Comparison of ENCODE assay signal across 20 cellular contexts in genomic region chr7:117248810-117249209, GRCh38.
DNase-seq lines count a peak whose midpoint lies in the region; ATAC-seq and TF ChIP-seq lines count a peak whose summit lies in the region.
"Had no signal": no experiment of that assay in that cellular context is flagged by ENCODE, and none has a peak within 500 bp of the region (broad histone marks: within the 10 kb centered on the region; RNA-seq: fewer than 3 reads in every experiment).

No MANE protein-coding gene starts in this region.

- WGBS in neuronal stem cell (ENCODE audit: extremely low coverage in 2 of 2, insufficient read length in 2 of 2, insufficient replicate concordance in 1 of 2), 2 donors = no CpG with 5 or more reads among the region's 5 CpGs

- no peak overlapping the region for H2BK120ac ChIP-seq in neuronal stem cell (ENCODE audit: low read depth, low read length)

- H3K14ac ChIP-seq in neuronal stem cell (ENCODE audit: low read length) = no peak overlapping the region

- H3K9ac ChIP-seq in fibroblast of lung (ENCODE audit: insufficient read depth, low read length) (no peak overlapping the region), neuronal stem cell (ENCODE audit: low read depth, low read length, poor library complexity) (no peak overlapping the region), PC-3 (ENCODE audit: low read length) (no peak overlapping the region)

- H3K18ac ChIP-seq in neuronal stem cell (ENCODE audit: low read length) = no peak overlapping the region

- no peak overlapping the region for H4K91ac ChIP-seq in neuronal stem cell (ENCODE audit: low read depth, low read length, poor library complexity)

- peak overlapping the region; percentile 94 for H3K27ac ChIP-seq in SJSA1
- no peak overlapping the region for H3K27ac ChIP-seq in fibroblast of lung (ENCODE audit: insufficient read depth, low read length)
- H3K27ac ChIP-seq in neuronal stem cell (replicated peaks; ENCODE audit: low read length) = no peak overlapping the region
- no peak overlapping the region for H3K27ac ChIP-seq in PC-3 (ENCODE audit: low read length)
- H3K27ac ChIP-seq: right lobe of liver had no signal

- H2BK15ac ChIP-seq in neuronal stem cell (ENCODE audit: low read length) = no peak overlapping the region

- H2AK5ac ChIP-seq in neuronal stem cell (ENCODE audit: low read depth, low read length) = no peak overlapping the region

- no peak overlapping the region for H2BK12ac ChIP-seq in neuronal stem cell (ENCODE audit: low read length)

- H3F3A ChIP-seq in PC-3 (ENCODE audit: low read length, unreplicated experiment) = no peaks in the 10 kb centered on the region

- no peaks in the 10 kb centered on the region for H3K79me1 ChIP-seq in neuronal stem cell (ENCODE audit: low read depth, low read length)

- H3K9me3 ChIP-seq in SJSA1 (replicated peaks) (no peaks in the 10 kb centered on the region), fibroblast of lung (ENCODE audit: control insufficient read depth, insufficient read depth, low read depth, low read length) (no peaks in the 10 kb centered on the region), neuronal stem cell (replicated peaks in 1 of 2; ENCODE audit: control insufficient read depth in 2 of 2, insufficient read depth in 1 of 2, low read depth in 1 of 2, low read length in 2 of 2) (peaks cover 0 to 2% of the 10 kb centered on the region in 2 donors), PC-3 (ENCODE audit: low read length) (no peaks in the 10 kb centered on the region)
- H3K9me3 ChIP-seq: right lobe of liver had no signal

- CTCF ChIA-PET in PC-3 (lab: Charles Lee) = no interaction called here

- TF ChIP-seq CTCF in fibroblast of lung (conservative IDR thresholded peaks at IDR 0.05 in 1 of 2, IDR thresholded peaks at IDR 0.05 in 1 of 2; ENCODE audit: low read depth in 1 of 2, low read length in 2 of 2) = no peak
- no peak for TF ChIP-seq CTCF in PC-3 (conservative IDR thresholded peaks at IDR 0.05; ENCODE audit: low read depth, low read length)

- no peak overlapping the region for H3K4me3 ChIP-seq in SJSA1
- H3K4me3 ChIP-seq in fibroblast of lung (replicated peaks in 1 of 4; ENCODE audit: control extremely low read depth in 1 of 4, insufficient read depth in 1 of 4, low read depth in 3 of 4, low read length in 4 of 4) = no peak overlapping the region
- H3K4me3 ChIP-seq in neuronal stem cell (ENCODE audit: low read length in 2 of 2) = no peak overlapping the region
- no peak overlapping the region for H3K4me3 ChIP-seq in PC-3 (ENCODE audit: low read length)
- H3K4me3 ChIP-seq: right lobe of liver had no signal

- no TSS peak for BruUV-seq in PC-3 (replicated peaks; lab: Mats Ljungman, UMichigan)

- no peak overlapping the region for H3K4ac ChIP-seq in neuronal stem cell (ENCODE audit: low read length)

- H4K20me1 ChIP-seq in fibroblast of lung (ENCODE audit: control insufficient read depth, extremely low read depth, insufficient read depth, low read length) (no peaks in the 10 kb centered on the region), PC-3 (ENCODE audit: low read length) (no peaks in the 10 kb centered on the region)

- H3K23ac ChIP-seq in neuronal stem cell (ENCODE audit: low read depth, low read length, poor library complexity) = no peak overlapping the region

- H3K9me2 ChIP-seq in PC-3 (replicated peaks; ENCODE audit: low read length) = no peaks in the 10 kb centered on the region

- ATAC-seq in PC-3 = no peak
- ATAC-seq: stimulated activated memory B cell treated with anti-CD40 and anti-IgM and Interleukin-4, amounts not matched to agents 10 μg/mL and 1 μg/mL and 100 μg/mL, for 72 hours; T-cell had no signal

- DNase-seq in Daoy (ENCODE audit: low read depth) = peak; percentile 30
- DNase-seq in SJSA1 (ENCODE audit: low read depth in 1 of 2, low spot score in 2 of 2) = peak in 1 of 2 experiments; percentile 50
- peak; percentile 31 to 36 for DNase-seq in fibroblast of lung (ENCODE audit: low read depth in 2 of 2)
- DNase-seq in neuronal stem cell (ENCODE audit: low spot score) = no peak
- DNase-seq in NCI-H524 treated with DMSO at 0.1 percent for 48 hours (lab: John Stamatoyannopoulos, UW) = no peak
- DNase-seq in NAMALWA (ENCODE audit: low spot score) = no peak
- no peak for DNase-seq in PC-3
- DNase-seq: activated CD4-positive, alpha-beta T cell treated with anti-CD3 and anti-CD28 coated beads, Interleukin-2, amount 10 ng/mL, durations not matched to agents 24 days and 14 days; activated CD8-positive, alpha-beta memory T cell treated with anti-CD3 and anti-CD28 coated beads, Interleukin-2, amount 50 U/mL, for 4 hours; activated gamma-delta T cell treated with Interleukin-2 at 50 U/mL for 16 hours; AML-193; amniotic stem cell; erythroblast; glutamatergic neuron; GOT3; immature natural killer cell; NCI-H187 treated with DMSO at 0.1 percent for 48 hours; right lobe of liver; T-cell had no signal

- POLR2A ChIA-PET in PC-3 (lab: Charles Lee; ENCODE audit: unreplicated experiment) = no interaction called here

- intact Hi-C loops in PC-3 (cut with micrococcal nuclease) = no loop called here

- H3K27me3 ChIP-seq in SJSA1 (replicated peaks) = no peaks in the 10 kb centered on the region
- H3K27me3 ChIP-seq in fibroblast of lung (ENCODE audit: control insufficient read depth, insufficient read depth, low read length) = no peaks in the 10 kb centered on the region
- H3K27me3 ChIP-seq in neuronal stem cell (ENCODE audit: control insufficient read depth in 3 of 3, insufficient read depth in 3 of 3, low read depth in 1 of 3, low read length in 3 of 3) = no peaks in the 10 kb centered on the region
- no peaks in the 10 kb centered on the region for H3K27me3 ChIP-seq in PC-3 (ENCODE audit: low read length)
- H3K27me3 ChIP-seq: right lobe of liver had no signal

- H3K79me2 ChIP-seq in fibroblast of lung (ENCODE audit: control insufficient read depth, insufficient read depth, low read length) (no peaks in the 10 kb centered on the region), PC-3 (ENCODE audit: low read length) (no peaks in the 10 kb centered on the region)

- H2AFZ ChIP-seq in fibroblast of lung (ENCODE audit: low read length) (peak overlapping the region; percentile 35), neuronal stem cell (ENCODE audit: low read length) (peak overlapping the region; percentile 76), PC-3 (ENCODE audit: low read length) (no peak overlapping the region)

- H4K8ac ChIP-seq in neuronal stem cell (ENCODE audit: low read depth, low read length) = no peak overlapping the region

- H3K36me3 ChIP-seq in SJSA1 (no peaks in the 10 kb centered on the region), fibroblast of lung (ENCODE audit: control insufficient read depth, insufficient read depth, low read length) (no peaks in the 10 kb centered on the region), neuronal stem cell (replicated peaks in 1 of 2; ENCODE audit: control insufficient read depth in 2 of 2, insufficient read depth in 2 of 2, low read length in 2 of 2) (no peaks in the 10 kb centered on the region), PC-3 (ENCODE audit: low read depth, low read length) (no peaks in the 10 kb centered on the region)
- H3K36me3 ChIP-seq: right lobe of liver had no signal

- H3K4me2 ChIP-seq in fibroblast of lung (ENCODE audit: extremely low read depth, insufficient read depth, low read length) (no peak overlapping the region), neuronal stem cell (ENCODE audit: insufficient read depth, low read length, poor library complexity, severe bottlenecking) (no peak overlapping the region), PC-3 (ENCODE audit: low read length) (no peak overlapping the region)

- H3K4me1 ChIP-seq in SJSA1 (replicated peaks) (peaks cover 44% of the 10 kb centered on the region), fibroblast of lung (ENCODE audit: control insufficient read depth, extremely low read depth, insufficient read depth, low read length) (peaks cover 2% of the 10 kb centered on the region), neuronal stem cell (ENCODE audit: control insufficient read depth in 2 of 2, insufficient read depth in 1 of 2, low read depth in 1 of 2, low read length in 2 of 2) (peaks cover 2 to 5% of the 10 kb centered on the region in 2 donors), PC-3 (ENCODE audit: insufficient read depth, low read length) (no peaks in the 10 kb centered on the region)
- H3K4me1 ChIP-seq: right lobe of liver had no signal

- H2BK5ac ChIP-seq in neuronal stem cell (ENCODE audit: low read length) = no peak overlapping the region

Comparison
In these comparisons a context has a peak if more than half of its experiments do, and no peak if none do; other contexts are left out.
1. DNase-seq: peak in Daoy (single experiment) and fibroblast of lung (2 of 2); none in neuronal stem cell (single experiment), NCI-H524 treated with DMSO at 0.1 percent for 48 hours (single experiment), NAMALWA (single experiment) and PC-3 (single experiment).